17 cellular contexts compared by ENCODE assay signal in genomic region chr7:150481955-150482354, GRCh38. TPM values are rescaled to one million over a fixed set of nuclear protein-coding genes. Genes with fewer than 3 reads are reported as not detected.
DNase-seq lines count a peak whose midpoint lies in the region; ATAC-seq, FAIRE-seq and TF ChIP-seq lines count a peak whose summit lies in the region.
"Had no signal": no experiment of that assay in that cellular context is flagged by ENCODE, and none has a peak within 500 bp of the region (broad histone marks: within the 10 kb centered on the region; RNA-seq: fewer than 3 reads in every experiment).

No MANE protein-coding gene starts in this region.

- peaks cover 95% of the 10 kb centered on the region for H3K4me1 Mint-ChIP-seq in activated CD4-positive, alpha-beta T cell treated with anti-CD3 and anti-CD28 coated beads for 36 hours

- no peak for TF ChIP-seq POLR2A in sigmoid colon (IDR thresholded peaks at IDR 0.05)

- intact Hi-C loops in activated CD4-positive, alpha-beta T cell treated with anti-CD3 and anti-CD28 coated beads for 36 hours (cut with DNase I, micrococcal nuclease), result loop anchor here (1.0 to 5.0 kb wide), 3 partner anchors 29 to 35 kb away; partner anchors contain the start of gene GIMAP8 (in 1 of the 2)
- intact Hi-C loops in sigmoid colon (cut with DNase I), result no loop called here

- no peak for TF ChIP-seq EP300 in sigmoid colon (IDR thresholded peaks at IDR 0.05)

- WGBS in sigmoid colon, 2 donors, result 83 to 84% methylated on average over 4 of the region's 4 CpGs

- H3K27ac ChIP-seq in effector memory CD4-positive, alpha-beta T cell (ENCODE audit: insufficient read depth, low read length, poor library complexity, severe bottlenecking), result peak overlapping the region; percentile 81
- H3K27ac ChIP-seq in sigmoid colon, result peak overlapping the region in 3 of 4 donors; percentile 15 to 59 (median 37)
- H3K27ac ChIP-seq: foreskin keratinocyte had no signal

- peak; percentile 8 for ATAC-seq in activated CD4-positive, alpha-beta T cell treated with anti-CD3 and anti-CD28 coated beads for 36 hours
- no peak for ATAC-seq in HG03342 (IDR thresholded peaks at IDR 0.05; ENCODE audit: unreplicated experiment)
- ATAC-seq: foreskin keratinocyte had no signal

- H3K36me3 ChIP-seq in effector memory CD4-positive, alpha-beta T cell (ENCODE audit: control insufficient read depth, insufficient read depth, low read length), result peaks cover 5% of the 10 kb centered on the region
- no peaks in the 10 kb centered on the region for H3K36me3 ChIP-seq in sigmoid colon

- H3K9me3 Mint-ChIP-seq in activated CD4-positive, alpha-beta T cell treated with anti-CD3 and anti-CD28 coated beads for 36 hours (ENCODE audit: low read depth), result no peaks in the 10 kb centered on the region

- H3K4me3 Mint-ChIP-seq in activated CD4-positive, alpha-beta T cell treated with anti-CD3 and anti-CD28 coated beads for 36 hours, result peak overlapping the region; percentile 67

- no peak for DNase-seq in activated CD4-positive, alpha-beta T cell treated with anti-CD3 and anti-CD28 coated beads for 36 hours
- no peak for DNase-seq in activated CD4-positive, alpha-beta T cell treated with anti-CD3 and anti-CD28 coated beads for 1 hour
- DNase-seq in GM19239 (ENCODE audit: insufficient read length, low spot score), result no peak
- DNase-seq in effector memory CD4-positive, alpha-beta T cell, result no peak
- DNase-seq in sigmoid colon, result no peak
- no peak for DNase-seq in retina
- DNase-seq in NCI-H526 treated with DMSO at 0.1 percent for 48 hours (lab: John Stamatoyannopoulos, UW), result no peak
- DNase-seq: foreskin keratinocyte, GOT3, IMR-90, NCI-H2171, SIG-M5 had no signal

- CTCF ChIA-PET in activated CD4-positive, alpha-beta T cell treated with anti-CD3 and anti-CD28 coated beads for 36 hours (lab: Charles Lee), result interaction anchor here (0.8 to 2.0 kb wide), 8 partner anchors 11 to 241 kb away, joined by 3 to 14 read pairs (median 4); partner anchors contain the start of gene GIMAP8

- POLR2A ChIA-PET in activated CD4-positive, alpha-beta T cell treated with anti-CD3 and anti-CD28 coated beads for 36 hours (lab: Charles Lee), result no interaction called here

- no peak for TF ChIP-seq CTCF in sigmoid colon (IDR thresholded peaks at IDR 0.05)

- H3K27me3 ChIP-seq in effector memory CD4-positive, alpha-beta T cell (replicated peaks; ENCODE audit: control insufficient read depth, insufficient read depth, low read length, poor library complexity, severe bottlenecking), result no peaks in the 10 kb centered on the region
- no peaks in the 10 kb centered on the region for H3K27me3 ChIP-seq in sigmoid colon
- H3K27me3 ChIP-seq: foreskin keratinocyte had no signal

- FAIRE-seq in GM19239 (lab: Jason Lieb, UNC), result peak; percentile 18
- FAIRE-seq: astrocyte, TTC549 had no signal

- peaks cover 18% of the 10 kb centered on the region for H3K36me3 Mint-ChIP-seq in activated CD4-positive, alpha-beta T cell treated with anti-CD3 and anti-CD28 coated beads for 36 hours (ENCODE audit: low read depth)

- H3K27me3 Mint-ChIP-seq in activated CD4-positive, alpha-beta T cell treated with anti-CD3 and anti-CD28 coated beads for 36 hours, result no peaks in the 10 kb centered on the region

- peak overlapping the region; percentile 100 for H3K27ac Mint-ChIP-seq in activated CD4-positive, alpha-beta T cell treated with anti-CD3 and anti-CD28 coated beads for 36 hours

- H3K4me3 ChIP-seq in effector memory CD4-positive, alpha-beta T cell (ENCODE audit: insufficient read depth, low read depth, low read length, poor library complexity, severe bottlenecking), result no peak overlapping the region
- H3K4me3 ChIP-seq in sigmoid colon, result no peak overlapping the region

- peaks cover 73% of the 10 kb centered on the region for H3K4me1 ChIP-seq in effector memory CD4-positive, alpha-beta T cell (ENCODE audit: control insufficient read depth, insufficient read depth, low read length, poor library complexity, severe bottlenecking)
- H3K4me1 ChIP-seq in sigmoid colon, result no peaks in the 10 kb centered on the region

- H3K9me3 ChIP-seq in effector memory CD4-positive, alpha-beta T cell (ENCODE audit: control insufficient read depth, low read length), result no peaks in the 10 kb centered on the region
- H3K9me3 ChIP-seq in sigmoid colon, result no peaks in the 10 kb centered on the region

RNA-seq across cellular contexts. Expression of gene GIMAP8, which starts 31.5 kb away (rescaled TPM):
- total RNA-seq in activated CD4-positive, alpha-beta T cell treated with anti-CD3 and anti-CD28 coated beads for 36 hours, result 1 to 10 TPM; 7.7 to 9.6 TPM
- total RNA-seq in sigmoid colon, result 1 to 10 TPM; 5.3 to 7.9 (median 7.2) TPM
- 10 to 100 TPM in 1 of 3 donors, 1 to 10 TPM in 2; 2.4 to 10.7 (median 2.8) TPM for polyA plus RNA-seq in sigmoid colon
- total RNA-seq: A172, astrocyte, IMR-90, kidney epithelial cell had no signal
- polyA plus RNA-seq: IMR-90 had no signal

RNA-seq across cellular contexts. Expression of gene GIMAP7, which starts 32.7 kb away (rescaled TPM):
- total RNA-seq in activated CD4-positive, alpha-beta T cell treated with anti-CD3 and anti-CD28 coated beads for 36 hours, result 10 to 100 TPM; 34.5 to 36.9 TPM
- total RNA-seq in sigmoid colon, result 10 to 100 TPM; 10.0 to 15.1 (median 13.3) TPM
- 10 to 100 TPM in 2 of 3 donors, 1 to 10 TPM in 1; 8.6 to 42.9 (median 12.6) TPM for polyA plus RNA-seq in sigmoid colon
- total RNA-seq: A172, astrocyte, foreskin keratinocyte, IMR-90, kidney epithelial cell had no signal
- polyA plus RNA-seq: foreskin keratinocyte, IMR-90 had no signal
